ENCODE assay signal across 10 cellular contexts in genomic region chr1:210908257-210908656, GRCh38.
"Had no signal": no experiment of that assay in that cellular context is flagged by ENCODE, and none has a peak within 500 bp of the region (broad histone marks: within the 10 kb centered on the region; RNA-seq: fewer than 3 reads in every experiment).

No MANE protein-coding gene starts in this region.

- H3K9me3 ChIP-seq: adrenal gland, testis, upper lobe of right lung had no signal

- H3K4me3 Mint-ChIP-seq: central memory CD8-positive, alpha-beta T cell; dendritic cell treated with granulocyte-macrophage colony-stimulating factor and Interleukin-4, amounts not matched to agents 40 ng/mL and 50 ng/mL, for 4 days; nephron progenitor cell; stimulated activated naive CD8-positive, alpha-beta T cell treated with anti-CD3 and anti-CD28 coated beads, Interleukin-15, amount 100 ng/mL, for 72 hours had no signal

- H3K4me3 ChIP-seq: adrenal gland, testis, upper lobe of right lung had no signal

- H3K27ac ChIP-seq: adrenal gland, testis, upper lobe of right lung had no signal

- H3K27me3 ChIP-seq: adrenal gland, testis, upper lobe of right lung had no signal

- H3K27me3 Mint-ChIP-seq: dendritic cell treated with granulocyte-macrophage colony-stimulating factor and Interleukin-4, amounts not matched to agents 40 ng/mL and 50 ng/mL, for 4 days had no signal

- DNase-seq: activated naive CD4-positive, alpha-beta T cell treated with anti-CD3 and anti-CD28 coated beads, Interleukin-2, amount 50 U/mL, for 16 hours; adrenal gland; kidney glomerular epithelial cell; nephron progenitor cell; stimulated activated CD4-positive, alpha-beta T cell treated with anti-CD3 and anti-CD28 coated beads, Interleukin-4, amount 100 ng/mL, for 1 hour; stimulated activated naive CD8-positive, alpha-beta T cell treated with anti-CD3 and anti-CD28 coated beads, Interleukin-15, amount 100 ng/mL, for 72 hours; testis; upper lobe of right lung had no signal

- H3K27ac Mint-ChIP-seq: dendritic cell treated with granulocyte-macrophage colony-stimulating factor and Interleukin-4, amounts not matched to agents 40 ng/mL and 50 ng/mL, for 4 days; nephron progenitor cell; stimulated activated naive CD8-positive, alpha-beta T cell treated with anti-CD3 and anti-CD28 coated beads, Interleukin-15, amount 100 ng/mL, for 72 hours had no signal

- H3K36me3 ChIP-seq: adrenal gland, upper lobe of right lung had no signal

- H3K9me3 Mint-ChIP-seq: central memory CD8-positive, alpha-beta T cell; dendritic cell treated with granulocyte-macrophage colony-stimulating factor and Interleukin-4, amounts not matched to agents 40 ng/mL and 50 ng/mL, for 4 days; nephron progenitor cell; stimulated activated naive CD8-positive, alpha-beta T cell treated with anti-CD3 and anti-CD28 coated beads, Interleukin-15, amount 100 ng/mL, for 72 hours had no signal

- ATAC-seq: stimulated activated naive CD8-positive, alpha-beta T cell treated with anti-CD3 and anti-CD28 coated beads, Interleukin-15, amount 100 ng/mL, for 72 hours; upper lobe of right lung had no signal

- H3K4me1 Mint-ChIP-seq: central memory CD8-positive, alpha-beta T cell; stimulated activated naive CD8-positive, alpha-beta T cell treated with anti-CD3 and anti-CD28 coated beads, Interleukin-15, amount 100 ng/mL, for 72 hours had no signal

- H3K4me1 ChIP-seq: adrenal gland, testis, upper lobe of right lung had no signal
